Comparison of ENCODE assay signal across 1 cellular context in the genomic region with DNA sequence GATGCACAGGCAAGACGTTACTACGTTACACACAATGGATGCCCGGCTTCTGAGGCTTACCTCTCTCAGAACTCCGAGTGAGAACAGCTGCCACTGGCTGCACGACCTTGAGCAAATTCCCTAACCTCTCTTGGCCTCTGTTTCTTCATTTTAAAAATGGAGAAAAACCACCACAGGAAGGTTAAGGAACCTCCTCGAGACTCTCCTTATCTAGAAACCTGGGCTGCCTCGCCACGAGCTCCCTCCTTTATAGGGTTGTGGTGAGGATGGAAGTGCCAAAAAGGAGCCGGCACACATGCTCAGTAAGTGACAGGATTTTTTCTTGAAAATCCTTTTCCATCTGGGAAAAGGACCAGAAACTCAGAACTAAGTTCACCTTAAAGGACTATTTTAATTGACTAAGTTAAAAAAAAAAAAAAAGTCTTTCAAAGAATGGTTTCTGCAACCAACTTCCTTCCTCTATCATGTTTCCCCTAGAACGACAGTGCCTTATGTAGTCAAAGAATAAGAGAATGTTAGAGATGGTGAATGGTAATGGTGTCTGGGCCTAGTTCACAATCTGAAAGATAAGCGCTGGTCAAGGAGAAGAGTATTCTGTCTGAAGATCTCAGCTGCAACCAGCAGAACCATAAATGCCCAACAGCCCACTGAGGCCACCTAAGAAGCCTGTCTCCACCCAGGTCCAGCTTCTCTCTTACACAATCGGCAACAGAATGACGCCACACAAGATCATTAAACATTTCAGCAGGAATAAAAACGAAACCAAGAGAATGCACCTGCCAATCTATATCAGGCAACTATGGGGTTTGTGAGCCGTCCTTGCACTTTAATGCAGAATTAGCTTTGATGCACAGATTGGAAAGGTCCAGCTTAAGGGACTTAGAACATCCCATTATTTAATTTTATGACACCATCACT.
TF ChIP-seq lines count a peak whose summit lies in the region.

No MANE protein-coding gene starts in this region.

TF ChIP-seq in SK-N-SH treated with all-trans-retinoic acid at 6 μM for 48 hours, 23 proteins besides CTCF, POLR2A, EP300 and RAD21 (continued from another document):
- TF ChIP-seq, protein P1, sequence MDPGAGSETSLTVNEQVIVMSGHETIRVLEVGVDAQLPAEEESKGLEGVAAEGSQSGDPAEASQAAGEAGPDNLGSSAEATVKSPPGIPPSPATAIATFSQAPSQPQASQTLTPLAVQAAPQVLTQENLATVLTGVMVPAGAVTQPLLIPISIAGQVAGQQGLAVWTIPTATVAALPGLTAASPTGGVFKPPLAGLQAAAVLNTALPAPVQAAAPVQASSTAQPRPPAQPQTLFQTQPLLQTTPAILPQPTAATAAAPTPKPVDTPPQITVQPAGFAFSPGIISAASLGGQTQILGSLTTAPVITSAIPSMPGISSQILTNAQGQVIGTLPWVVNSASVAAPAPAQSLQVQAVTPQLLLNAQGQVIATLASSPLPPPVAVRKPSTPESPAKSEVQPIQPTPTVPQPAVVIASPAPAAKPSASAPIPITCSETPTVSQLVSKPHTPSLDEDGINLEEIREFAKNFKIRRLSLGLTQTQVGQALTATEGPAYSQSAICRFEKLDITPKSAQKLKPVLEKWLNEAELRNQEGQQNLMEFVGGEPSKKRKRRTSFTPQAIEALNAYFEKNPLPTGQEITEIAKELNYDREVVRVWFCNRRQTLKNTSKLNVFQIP (CRISPR knock-in tag; IDR thresholded peaks at IDR 0.05; ENCODE audit: borderline replicate concordance, low read depth), result no peak
- TF ChIP-seq ESRRG (CRISPR knock-in tag; IDR thresholded peaks at IDR 0.05), result no peak
